ENCODE assay signal across 8 cellular contexts in genomic region chr2:196200557-196200956, GRCh38. TPM values are rescaled to one million over a fixed set of nuclear protein-coding genes. Genes with fewer than 3 reads are reported as not detected.
DNase-seq lines count a peak whose midpoint lies in the region; ATAC-seq, FAIRE-seq and TF ChIP-seq lines count a peak whose summit lies in the region.

No MANE protein-coding gene starts in this region.

- peak; percentile 22 for DNase-seq in GM12891 (ENCODE audit: insufficient read length, low spot score)
- DNase-seq in activated naive CD4-positive, alpha-beta T cell treated with anti-CD3 and anti-CD28 coated beads for 36 hours: peak; percentile 72
- no peak for DNase-seq in EL
- no peak for DNase-seq in NOMO-1 (lab: John Stamatoyannopoulos, UW; ENCODE audit: unreplicated experiment in 2 of 2)
- no peak for DNase-seq in NCI-H2196 treated with DMSO at 0.1 percent for 48 hours (lab: John Stamatoyannopoulos, UW; ENCODE audit: unreplicated experiment)
- no peak for DNase-seq in left lobe of liver (ENCODE audit: low spot score)

- H3K4me3 Mint-ChIP-seq in activated naive CD4-positive, alpha-beta T cell treated with anti-CD3 and anti-CD28 coated beads for 36 hours: no peak overlapping the region

- H3K27me3 Mint-ChIP-seq in activated naive CD4-positive, alpha-beta T cell treated with anti-CD3 and anti-CD28 coated beads for 36 hours (ENCODE audit: low read depth): no peaks in the 10 kb centered on the region

- intact Hi-C loops in activated naive CD4-positive, alpha-beta T cell treated with anti-CD3 and anti-CD28 coated beads for 36 hours (cut with micrococcal nuclease): loop anchor here (1.0 to 2.0 kb wide), 11 partner anchors 9 to 714 kb away; no protein-coding TSS in a partner anchor

- ATAC-seq in GM19438 (IDR thresholded peaks at IDR 0.05; ENCODE audit: low read depth, unreplicated experiment): peak; percentile 98
- ATAC-seq in HG03095 (IDR thresholded peaks at IDR 0.05; ENCODE audit: unreplicated experiment): peak; percentile 99
- no peak for ATAC-seq in left lobe of liver

- peaks cover 52% of the 10 kb centered on the region for H3K4me1 Mint-ChIP-seq in activated naive CD4-positive, alpha-beta T cell treated with anti-CD3 and anti-CD28 coated beads for 36 hours (ENCODE audit: low read depth)

- no peaks in the 10 kb centered on the region for H3K36me3 Mint-ChIP-seq in activated naive CD4-positive, alpha-beta T cell treated with anti-CD3 and anti-CD28 coated beads for 36 hours (ENCODE audit: low read depth)

- no peaks in the 10 kb centered on the region for H3K9me3 Mint-ChIP-seq in activated naive CD4-positive, alpha-beta T cell treated with anti-CD3 and anti-CD28 coated beads for 36 hours

- peak; percentile 98 for FAIRE-seq in GM12891 (lab: Jason Lieb, UNC)

- TF ChIP-seq POLR2A in GM12891 (IDR thresholded peaks at IDR 0.05; ENCODE audit: low read depth, low read length): no peak

- CTCF ChIA-PET in activated naive CD4-positive, alpha-beta T cell treated with anti-CD3 and anti-CD28 coated beads for 36 hours (lab: Charles Lee): interaction anchor here (0.7 to 1.4 kb wide), 8 partner anchors 9 to 122 kb away, joined by 3 to 6 read pairs (median 3); no protein-coding TSS in a partner anchor

- H3K27ac Mint-ChIP-seq in activated naive CD4-positive, alpha-beta T cell treated with anti-CD3 and anti-CD28 coated beads for 36 hours: peak overlapping the region; percentile 56

TF ChIP-seq in GM12891, 5 proteins besides CTCF, POLR2A, EP300 and RAD21:
- TF ChIP-seq SPI1 (IDR thresholded peaks at IDR 0.05; ENCODE audit: low read depth, low read length) (peak; percentile 44; the same call in 1 of the 2 replicates), POU2F2 (IDR thresholded peaks at IDR 0.05; ENCODE audit: low read depth, low read length) (no peak), POLR2AphosphoS5 (IDR thresholded peaks at IDR 0.05; ENCODE audit: low read depth, low read length) (peak; percentile 45; the same call in 1 of the 2 replicates), TAF1 (IDR thresholded peaks at IDR 0.05; ENCODE audit: low read depth, low read length) (no peak), PAX5 (IDR thresholded peaks at IDR 0.05; ENCODE audit: insufficient read depth, low read length, severe bottlenecking) (no peak)

RNA-seq across cellular contexts. Expression of gene STK17B, which starts 29.2 kb away (rescaled TPM):
- 14.6 TPM for polyA plus RNA-seq in GM12891 (2012; ENCODE audit: low read depth, missing spikeins)
- total RNA-seq in activated naive CD4-positive, alpha-beta T cell treated with anti-CD3 and anti-CD28 coated beads for 36 hours: 100 to 1,000 TPM; 141 to 143 TPM
- total RNA-seq in left lobe of liver: 1.5 TPM

Comparison
In these comparisons a context has a peak if more than half of its experiments do, and no peak if none do; other contexts are left out.
1. DNase-seq: peak in GM12891 (single experiment) and activated naive CD4-positive, alpha-beta T cell treated with anti-CD3 and anti-CD28 coated beads for 36 hours (single experiment); none in EL (single experiment), NOMO-1 (0 of 2), NCI-H2196 treated with DMSO at 0.1 percent for 48 hours (single experiment) and left lobe of liver (single experiment).
2. RNA of gene STK17B, which starts 29.2 kb away (total RNA-seq): 141 to 143 TPM in activated naive CD4-positive, alpha-beta T cell treated with anti-CD3 and anti-CD28 coated beads for 36 hours; 1.5 TPM in left lobe of liver (single experiment); every median in the first group is over 10 times any median in the second.